In the genomic region with DNA sequence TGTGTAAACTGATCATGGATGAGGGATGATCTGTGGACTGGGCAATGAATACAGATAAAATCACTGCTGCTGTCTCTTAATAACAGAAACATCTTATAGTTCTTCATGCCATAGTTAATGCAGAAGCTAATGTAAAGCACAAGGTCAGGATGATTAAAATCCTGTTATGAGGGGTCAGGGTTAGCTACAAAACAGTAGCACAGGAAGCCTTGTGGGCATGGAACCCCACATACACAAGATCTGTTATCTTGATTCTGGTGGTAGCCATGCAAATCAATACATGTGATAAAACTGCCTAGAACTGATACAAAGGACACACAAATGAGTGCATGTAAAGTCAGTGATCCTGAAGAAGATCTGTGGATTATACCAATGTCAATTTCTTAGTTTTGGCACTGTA, we compare ENCODE assay signal across 1 cellular context.
TF ChIP-seq lines count a peak whose summit lies in the region.

No MANE protein-coding gene starts in this region.

TF ChIP-seq in H1, 55 proteins besides CTCF, POLR2A, EP300 and RAD21:
- TF ChIP-seq CHD1 (IDR thresholded peaks at IDR 0.05; ENCODE audit: low read depth, low read length) (no peak), KDM4A (IDR thresholded peaks at IDR 0.05; ENCODE audit: low read depth, low read length, severe bottlenecking) (no peak)
- TF ChIP-seq, protein P1, sequence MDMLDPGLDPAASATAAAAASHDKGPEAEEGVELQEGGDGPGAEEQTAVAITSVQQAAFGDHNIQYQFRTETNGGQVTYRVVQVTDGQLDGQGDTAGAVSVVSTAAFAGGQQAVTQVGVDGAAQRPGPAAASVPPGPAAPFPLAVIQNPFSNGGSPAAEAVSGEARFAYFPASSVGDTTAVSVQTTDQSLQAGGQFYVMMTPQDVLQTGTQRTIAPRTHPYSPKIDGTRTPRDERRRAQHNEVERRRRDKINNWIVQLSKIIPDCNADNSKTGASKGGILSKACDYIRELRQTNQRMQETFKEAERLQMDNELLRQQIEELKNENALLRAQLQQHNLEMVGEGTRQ (IDR thresholded peaks at IDR 0.05; ENCODE audit: low read length): no peak
